In genomic region chr6:146935489-146935888, GRCh38 we compare ENCODE assay signal across 9 cellular contexts.
"Had no signal": no experiment of that assay in that cellular context is flagged by ENCODE, and none has a peak within 500 bp of the region (broad histone marks: within the 10 kb centered on the region; RNA-seq: fewer than 3 reads in every experiment).

No MANE protein-coding gene starts in this region.

- H3K9me3 ChIP-seq: HAP-1 had no signal

- H3K36me3 ChIP-seq: HAP-1 had no signal

- H3K4me1 ChIP-seq: HAP-1 had no signal

- H3K9ac ChIP-seq: GM23248 had no signal

- DNase-seq: GM23248, GOT3, H7, H9, HCEC 1CT, HFFc6 had no signal

- ATAC-seq: GM23338, HCT116 had no signal

- H3K4me3 ChIP-seq: GM23248, GM23338, HAP-1 had no signal

- H2AFZ ChIP-seq: GM23248, GM23338 had no signal

- H3K4me2 ChIP-seq: GM23338 had no signal

- H3K27ac ChIP-seq: GM23248 had no signal
